Comparison of ENCODE assay signal across 15 cellular contexts in the genomic region with DNA sequence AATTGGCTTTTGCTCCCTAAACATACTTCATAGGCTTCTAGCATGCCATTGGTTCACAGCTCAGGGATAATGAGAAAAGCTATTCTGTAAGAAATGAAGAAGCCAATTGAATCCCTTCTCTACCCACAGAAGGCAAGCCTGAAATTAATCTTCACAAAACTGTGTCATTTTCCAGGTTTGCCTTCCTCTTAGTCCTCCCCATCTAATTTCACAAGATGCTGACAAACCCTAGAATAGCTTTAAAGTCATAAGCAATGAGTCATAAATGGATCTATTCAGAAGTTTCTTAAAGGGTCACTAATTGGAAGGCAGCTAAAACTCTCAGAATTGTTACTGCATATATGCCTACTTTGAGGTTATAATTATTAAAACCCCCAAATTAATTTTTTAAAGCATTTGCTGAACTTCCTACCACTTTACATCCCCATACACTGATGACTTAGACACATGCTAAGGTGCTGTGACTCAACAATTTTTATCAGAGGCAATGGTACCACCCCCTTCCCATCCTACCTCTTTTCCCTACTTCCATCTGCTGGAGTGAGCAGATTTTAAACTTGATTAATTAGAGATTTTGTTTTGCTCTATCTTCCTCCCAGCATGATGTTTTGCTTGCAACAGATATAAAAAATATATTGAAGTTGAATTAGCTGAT. TPM values are rescaled to one million over a fixed set of nuclear protein-coding genes. Genes with fewer than 3 reads are reported as not detected.
DNase-seq lines count a peak whose midpoint lies in the region; ATAC-seq, FAIRE-seq and TF ChIP-seq lines count a peak whose summit lies in the region.
"Had no signal": no experiment of that assay in that cellular context is flagged by ENCODE, and none has a peak within 500 bp of the region (broad histone marks: within the 10 kb centered on the region; RNA-seq: fewer than 3 reads in every experiment).

No MANE protein-coding gene starts in this region.

- peak overlapping the region; percentile 43 for H3K4me2 ChIP-seq in A549

- TF ChIP-seq POLR2A in A549 (IDR thresholded peaks at IDR 0.05; ENCODE audit: low read length) (no peak), GM18505 (IDR thresholded peaks at IDR 0.05; ENCODE audit: borderline replicate concordance, extremely low read depth, insufficient read depth, insufficient read length) (no peak)

- TF ChIP-seq CTCF in A549 (IDR thresholded peaks at IDR 0.05), result no peak

- H3K9me3 ChIP-seq in A549, result no peaks in the 10 kb centered on the region
- H3K9me3 ChIP-seq: right atrium auricular region had no signal

- no peak for FAIRE-seq in A549 (lab: Jason Lieb, UNC)

- TF ChIP-seq EP300 in A549 (IDR thresholded peaks at IDR 0.05), result no peak

- CTCF ChIA-PET in A549 (lab: Yijun Ruan, JAX), result interaction anchor here (0.9 to 2.4 kb wide), 2 partner anchors 14 to 60 kb away, joined by 3 to 7 read pairs; no protein-coding TSS in a partner anchor

- H3K4me1 ChIP-seq in A549, result peaks cover 25% of the 10 kb centered on the region
- H3K4me1 ChIP-seq: right atrium auricular region had no signal

- peak in 1 of 2 experiments; percentile 12 for DNase-seq in A549 (ENCODE audit: low read depth in 1 of 2, low spot score in 1 of 2)
- DNase-seq in ELR (ENCODE audit: low read depth), result peak; percentile 83
- DNase-seq in RPMI7951 (ENCODE audit: low read depth), result peak; percentile 71
- DNase-seq in fibroblast of gingiva (ENCODE audit: low read depth), result peak; percentile 71
- DNase-seq in globus pallidus (ENCODE audit: low spot score), result no peak
- no peak for DNase-seq in NCI-H1694 treated with DMSO at 0.1 percent for 48 hours (lab: John Stamatoyannopoulos, UW)
- DNase-seq: activated CD8-positive, alpha-beta memory T cell treated with anti-CD3 and anti-CD28 coated beads, Interleukin-2, amount 10 ng/mL, durations not matched to agents 7 days and 5 days; GDM1; NCI-H1105 treated with DMSO at 0.1 percent for 48 hours; NCI-H526 treated with DMSO at 0.1 percent for 48 hours; stimulated activated CD4-positive, alpha-beta T cell treated with anti-CD3 and anti-CD28 coated beads, Interleukin-4, amount 100 ng/mL, for 1 hour; stimulated activated naive CD4-positive, alpha-beta T cell had no signal

- POLR2A ChIA-PET in A549 (lab: Yijun Ruan, JAX), result interaction anchor here (0.6 to 0.7 kb wide), 2 partner anchors 9 to 51 kb away, joined by 4 to 8 read pairs; partner anchors contain the start of gene NABP1

- H3K27ac ChIP-seq in A549, result peak overlapping the region; percentile 0 to 68; a peak in 4 of 6 replicates
- H3K27ac ChIP-seq: right atrium auricular region had no signal

- ATAC-seq in A549 (peak in 1 of 2 experiments; percentile 66; a peak in 3 of 6 replicates), GM18909 (IDR thresholded peaks at IDR 0.05; ENCODE audit: poor library complexity, unreplicated experiment) (no peak), GM18505 (IDR thresholded peaks at IDR 0.05; ENCODE audit: unreplicated experiment) (no peak)
- ATAC-seq: activated CD8-positive, alpha-beta memory T cell treated with anti-CD3 and anti-CD28 coated beads, Interleukin-2, amount 10 ng/mL, durations not matched to agents 7 days and 5 days had no signal

- no peak for TF ChIP-seq RAD21 in A549 (conservative IDR thresholded peaks at IDR 0.05 in 1 of 2, IDR thresholded peaks at IDR 0.05 in 1 of 2)

- H3K4me3 ChIP-seq in A549, result no peak overlapping the region
- H3K4me3 ChIP-seq: right atrium auricular region had no signal

TF ChIP-seq in A549, 52 proteins besides CTCF, POLR2A, EP300 and RAD21:
- TF ChIP-seq SREBF2 (IDR thresholded peaks at IDR 0.05) (no peak), FOSL2 (IDR thresholded peaks at IDR 0.05) (no peak), FOSL2 (CRISPR knock-in tag; IDR thresholded peaks at IDR 0.05) (peak; percentile 47), KDM5A (IDR thresholded peaks at IDR 0.05) (no peak)
TF ChIP-seq in A549: peak in this region for 1.

RNA-seq across cellular contexts. Expression of gene NABP1, which starts 51.3 kb away (rescaled TPM):
- polyA plus RNA-seq in A549 (2011; rRNA removed) (13.6 and 22.4 TPM in 2 replicates), A549 (2017; fragmentation: RNase III; extraction: RNeasy Plus Mini Kit Qiagen cat#74134 plus additional on column Dnase treatment) (21.9 to 22.2 TPM (median 21.9 TPM) in 3 replicates)
- 1.7 and 1.8 TPM in 2 replicates for polyA plus RNA-seq in A549 (2012; cell fraction: cytosol; rRNA removed)
- polyA plus RNA-seq in A549 (2012; cell fraction: nucleus; rRNA removed), result 2.9 and 4.9 TPM in 2 replicates
- 19.0 and 21.4 TPM in 2 replicates for polyA minus RNA-seq in A549 (2011; rRNA and poly(A)+ RNA removed)
- 19.4 and 24.5 TPM in 2 replicates for total RNA-seq in RPMI7951 (2014; rRNA removed; shearing (Covaris generic))

Comparison
In these comparisons a context has a peak if more than half of its experiments do, and no peak if none do; other contexts are left out.
1. DNase-seq: peak in ELR (single experiment), RPMI7951 (single experiment) and fibroblast of gingiva (single experiment); none in globus pallidus (single experiment) and NCI-H1694 treated with DMSO at 0.1 percent for 48 hours (single experiment).